21 cellular contexts compared by ENCODE assay signal in the genomic region with DNA sequence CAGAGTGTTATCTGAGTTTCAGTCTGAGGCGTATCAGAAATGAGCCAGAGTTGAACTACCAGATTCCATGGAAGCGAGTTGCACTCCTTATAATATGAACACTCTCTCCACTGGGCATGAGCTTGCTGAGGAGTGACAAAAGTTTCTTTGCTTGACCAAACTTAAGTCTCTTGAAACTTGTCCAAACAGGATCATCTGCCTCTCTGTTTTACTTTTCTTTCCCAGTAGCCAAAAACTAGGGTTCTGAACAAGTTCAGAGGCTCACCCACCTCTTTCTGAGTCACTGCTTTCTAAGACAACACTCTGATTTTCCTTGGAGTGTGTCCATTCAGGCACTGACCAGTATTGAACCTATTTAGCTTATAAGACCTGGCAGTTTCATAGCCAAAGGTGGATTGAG.
DNase-seq lines count a peak whose midpoint lies in the region; ATAC-seq, FAIRE-seq and TF ChIP-seq lines count a peak whose summit lies in the region.
"Had no signal": no experiment of that assay in that cellular context is flagged by ENCODE, and none has a peak within 500 bp of the region (broad histone marks: within the 10 kb centered on the region; RNA-seq: fewer than 3 reads in every experiment).

No MANE protein-coding gene starts in this region.

- H3K9me3 Mint-ChIP-seq in HFFc6 (no peaks in the 10 kb centered on the region), natural killer cell (peaks cover 0 to 2% of the 10 kb centered on the region in 2 donors)

- H3K27me3 Mint-ChIP-seq in HFFc6 (ENCODE audit: insufficient read depth) (no peaks in the 10 kb centered on the region), natural killer cell (ENCODE audit: low read depth in 2 of 2) (no peaks in the 10 kb centered on the region)
- H3K27me3 Mint-ChIP-seq: CD8-positive, alpha-beta memory T cell; effector memory CD8-positive, alpha-beta T cell; naive thymus-derived CD8-positive, alpha-beta T cell had no signal

- no peak for ATAC-seq in natural killer cell
- no peak for ATAC-seq in GM21786 (IDR thresholded peaks at IDR 0.05; ENCODE audit: unreplicated experiment)
- ATAC-seq: effector memory CD8-positive, alpha-beta T cell; heart right ventricle; left lung; naive thymus-derived CD8-positive, alpha-beta T cell; right cardiac atrium had no signal

- H3K4me1 ChIP-seq in smooth muscle cell (ENCODE audit: low read depth) = peaks cover 9% of the 10 kb centered on the region
- H3K4me1 ChIP-seq: heart right ventricle, left lung had no signal

- TF ChIP-seq CTCF in HFFc6 (IDR thresholded peaks at IDR 0.05) = no peak
- TF ChIP-seq CTCF in brain microvascular endothelial cell (IDR thresholded peaks at IDR 0.05; ENCODE audit: low read depth, low read length, missing control alignments) = no peak
- no peak for TF ChIP-seq CTCF in smooth muscle cell (IDR thresholded peaks at IDR 0.05; ENCODE audit: borderline replicate concordance, insufficient read depth, poor library complexity, severe bottlenecking)
- no peak for TF ChIP-seq CTCF in natural killer cell (IDR thresholded peaks at IDR 0.05)

- H3K4me1 Mint-ChIP-seq in HFFc6 (ENCODE audit: low read depth) (peaks cover 25% of the 10 kb centered on the region), natural killer cell (no peaks in the 10 kb centered on the region)
- H3K4me1 Mint-ChIP-seq: CD8-positive, alpha-beta memory T cell; naive thymus-derived CD8-positive, alpha-beta T cell had no signal

- no peaks in the 10 kb centered on the region for H3K9me3 ChIP-seq in smooth muscle cell (replicated peaks; ENCODE audit: low read depth)
- H3K9me3 ChIP-seq: left lung had no signal

- no peaks in the 10 kb centered on the region for H3K79me2 ChIP-seq in smooth muscle cell (ENCODE audit: low read depth)

- 14% methylated on average over 2 of the region's 2 CpGs for WGBS in smooth muscle cell (ENCODE audit: low lambda C conversion rate)

- H3K27me3 ChIP-seq in brain microvascular endothelial cell (replicated peaks) (no peaks in the 10 kb centered on the region), smooth muscle cell (ENCODE audit: low read depth) (no peaks in the 10 kb centered on the region)
- H3K27me3 ChIP-seq: heart right ventricle, left lung had no signal

- H3K36me3 ChIP-seq in brain microvascular endothelial cell (replicated peaks) (no peaks in the 10 kb centered on the region), smooth muscle cell (ENCODE audit: low read depth) (no peaks in the 10 kb centered on the region)
- H3K36me3 ChIP-seq: heart right ventricle, left lung had no signal

- DNase-seq in HFFc6 (peak; percentile 36), brain microvascular endothelial cell (peak; percentile 45), iris pigment epithelial cell (ENCODE audit: low read depth) (peak; percentile 61), smooth muscle cell (lab: John Stamatoyannopoulos, UW; ENCODE audit: unreplicated experiment) (no peak), T1000 (lab: John Stamatoyannopoulos, UW) (no peak), GM12891 (ENCODE audit: insufficient read length, low spot score) (no peak), natural killer cell (no peak)
- DNase-seq: activated gamma-delta T cell; CD8-positive, alpha-beta memory T cell; effector memory CD8-positive, alpha-beta T cell; GDM1; heart right ventricle; left lung; naive thymus-derived CD8-positive, alpha-beta T cell; NCI-H1105 treated with DMSO at 0.1 percent for 48 hours; right cardiac atrium; stimulated activated CD4-positive, alpha-beta T cell treated with anti-CD3 and anti-CD28 coated beads, Interleukin-4, amount 100 ng/mL, for 24 hours; SW 1271 had no signal

- no peaks in the 10 kb centered on the region for H3K36me3 Mint-ChIP-seq in HFFc6 (ENCODE audit: low read depth)
- H3K36me3 Mint-ChIP-seq in natural killer cell = no peaks in the 10 kb centered on the region
- H3K36me3 Mint-ChIP-seq: brain; CD8-positive, alpha-beta memory T cell; naive thymus-derived CD8-positive, alpha-beta T cell had no signal

- no peak overlapping the region for H3K27ac ChIP-seq in brain microvascular endothelial cell
- H3K27ac ChIP-seq in smooth muscle cell (ENCODE audit: low read depth) = peak overlapping the region; percentile 64
- H3K27ac ChIP-seq: heart right ventricle, left lung had no signal

- H3K4me2 ChIP-seq in smooth muscle cell = peak overlapping the region; percentile 56

- H3K4me3 ChIP-seq in brain microvascular endothelial cell (ENCODE audit: low read depth, low read length) (no peak overlapping the region), smooth muscle cell (no peak overlapping the region)
- H3K4me3 ChIP-seq: heart right ventricle, left lung had no signal

- H3K4me3 Mint-ChIP-seq in HFFc6 (peak overlapping the region; percentile 71), natural killer cell (no peak overlapping the region)
- H3K4me3 Mint-ChIP-seq: brain; CD8-positive, alpha-beta memory T cell; effector memory CD8-positive, alpha-beta T cell; naive thymus-derived CD8-positive, alpha-beta T cell had no signal

- in situ Hi-C loops in brain microvascular endothelial cell (cut with HindIII; ENCODE audit: low pct_ligation_motif_present, low sequenced_read_pairs) = no loop called here

- FAIRE-seq in GM12891 (lab: Jason Lieb, UNC) = no peak
- FAIRE-seq: GM18507 had no signal

- intact Hi-C loops in natural killer cell (cut with micrococcal nuclease) = no loop called here

- peak overlapping the region; percentile 38 for H2AFZ ChIP-seq in smooth muscle cell (ENCODE audit: low read depth)

- no peaks in the 10 kb centered on the region for H4K20me1 ChIP-seq in smooth muscle cell (ENCODE audit: low read depth)

- no peak for TF ChIP-seq POLR2A in GM12891 (IDR thresholded peaks at IDR 0.05; ENCODE audit: low read depth, low read length)

- H3K27ac Mint-ChIP-seq in HFFc6 (peak overlapping the region; percentile 71), natural killer cell (no peak overlapping the region)
- H3K27ac Mint-ChIP-seq: CD8-positive, alpha-beta memory T cell; effector memory CD8-positive, alpha-beta T cell; naive thymus-derived CD8-positive, alpha-beta T cell had no signal

- peaks cover 27% of the 10 kb centered on the region for H3F3A ChIP-seq in smooth muscle cell (ENCODE audit: low read depth)

- no peak overlapping the region for H3K9ac ChIP-seq in smooth muscle cell (ENCODE audit: low read depth)

TF ChIP-seq in GM12891, 5 proteins besides CTCF, POLR2A, EP300 and RAD21:
- no peak for TF ChIP-seq TAF1 (IDR thresholded peaks at IDR 0.05; ENCODE audit: low read depth, low read length)
- no peak for TF ChIP-seq PAX5 (IDR thresholded peaks at IDR 0.05; ENCODE audit: insufficient read depth, low read length, severe bottlenecking)
- TF ChIP-seq POU2F2 (IDR thresholded peaks at IDR 0.05; ENCODE audit: low read depth, low read length) = no peak
- TF ChIP-seq SPI1 (IDR thresholded peaks at IDR 0.05; ENCODE audit: low read depth, low read length) = no peak
- no peak for TF ChIP-seq POLR2AphosphoS5 (IDR thresholded peaks at IDR 0.05; ENCODE audit: low read depth, low read length)

Comparison
In these comparisons a context has a peak if more than half of its experiments do, and no peak if none do; other contexts are left out.
1. DNase-seq: peak in HFFc6 (single experiment), brain microvascular endothelial cell (single experiment) and iris pigment epithelial cell (single experiment); none in smooth muscle cell (single experiment), T1000 (single experiment), GM12891 (single experiment) and natural killer cell (single experiment).